21 cellular contexts compared by ENCODE assay signal in the genomic region with DNA sequence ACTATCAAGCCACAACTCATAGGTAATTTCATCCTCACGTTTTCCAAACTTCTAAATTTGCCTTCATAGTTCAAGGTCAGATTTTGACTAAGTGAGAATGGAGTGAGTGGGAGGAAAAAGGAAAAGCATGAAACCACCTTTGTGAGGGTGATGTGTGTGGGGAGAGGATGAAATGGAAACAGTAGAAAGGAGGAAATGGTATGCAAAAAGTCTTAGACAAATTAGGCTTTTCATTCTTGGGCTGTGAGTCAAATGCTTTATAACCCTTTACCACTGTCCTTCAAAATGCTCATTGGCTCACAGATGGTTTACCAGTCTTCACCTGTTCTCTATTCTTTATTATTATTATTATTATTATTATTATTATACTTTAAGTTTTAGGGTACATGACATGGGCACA.
"Had no signal": no experiment of that assay in that cellular context is flagged by ENCODE, and none has a peak within 500 bp of the region (broad histone marks: within the 10 kb centered on the region; RNA-seq: fewer than 3 reads in every experiment).

No MANE protein-coding gene starts in this region.

- H3K27me3 ChIP-seq: body of pancreas, cardiac muscle cell had no signal

- H3K36me3 Mint-ChIP-seq: activated naive CD4-positive, alpha-beta T cell treated with anti-CD3 and anti-CD28 coated beads, Interleukin-2, amount 50 U/mL, for 24 hours; natural killer cell; type B pancreatic cell had no signal

- H3K4me3 Mint-ChIP-seq: activated naive CD4-positive, alpha-beta T cell treated with anti-CD3 and anti-CD28 coated beads, Interleukin-2, amount 50 U/mL, for 24 hours; natural killer cell had no signal

- H3K4me1 Mint-ChIP-seq: activated naive CD4-positive, alpha-beta T cell treated with anti-CD3 and anti-CD28 coated beads, Interleukin-2, amount 50 U/mL, for 24 hours; natural killer cell had no signal

- H3K4me3 ChIP-seq: body of pancreas, cardiac muscle cell, gastroesophageal sphincter, left ventricle myocardium inferior, spleen, thoracic aorta had no signal

- ATAC-seq: body of pancreas, gastroesophageal sphincter, natural killer cell had no signal

- H3K9me3 ChIP-seq: body of pancreas, gastroesophageal sphincter, left ventricle myocardium inferior, spleen, thoracic aorta had no signal

- H3K27me3 Mint-ChIP-seq: type B pancreatic cell had no signal

- H3K27ac Mint-ChIP-seq: activated naive CD4-positive, alpha-beta T cell treated with anti-CD3 and anti-CD28 coated beads, Interleukin-2, amount 50 U/mL, for 24 hours; natural killer cell had no signal

- H3K4me1 ChIP-seq: body of pancreas, gastroesophageal sphincter, left ventricle myocardium inferior, spleen had no signal

- H3K27ac ChIP-seq: body of pancreas, cardiac muscle cell, epithelial cell of prostate, gastroesophageal sphincter, left ventricle myocardium inferior, spleen, thoracic aorta, WERI-Rb-1 had no signal

- DNase-seq: activated CD4-positive, alpha-beta T cell treated with anti-CD3 and anti-CD28 coated beads for 1 hour; activated gamma-delta T cell treated with Interleukin-2 at 50 U/mL for 16 hours; activated T-cell treated with anti-CD3 and anti-CD28 coated beads, Interleukin-2, amount 50 U/mL, for 1 hour; anterior cingulate cortex; body of pancreas; head of caudate nucleus; hypothalamus; left ventricle myocardium inferior; mammary epithelial cell; midbrain; natural killer cell; spleen; stimulated activated CD4-positive, alpha-beta T cell treated with anti-CD3 and anti-CD28 coated beads, Interleukin-4, amount 100 ng/mL, for 1 hour; stimulated activated naive CD4-positive, alpha-beta T cell treated with Interleukin-2 at 50 U/mL for 16 hours; WERI-Rb-1 had no signal

- H3K36me3 ChIP-seq: cardiac muscle cell, gastroesophageal sphincter, left ventricle myocardium inferior, spleen, thoracic aorta, WERI-Rb-1 had no signal
